Comparison of ENCODE assay signal across 25 cellular contexts in genomic region chr2:10500601-10501361, GRCh38. TPM values are rescaled to one million over a fixed set of nuclear protein-coding genes. Genes with fewer than 3 reads are reported as not detected.
DNase-seq lines count a peak whose midpoint lies in the region; ATAC-seq and TF ChIP-seq lines count a peak whose summit lies in the region.
"Had no signal": no experiment of that assay in that cellular context is flagged by ENCODE, and none has a peak within 500 bp of the region (broad histone marks: within the 10 kb centered on the region; RNA-seq: fewer than 3 reads in every experiment).

No MANE protein-coding gene starts in this region.

- no peak overlapping the region for H3K4me3 Mint-ChIP-seq in activated T-helper 1 cell treated with anti-CD3 and anti-CD28 coated beads, Interleukin-12 subunit alpha, Interleukin-12 subunit beta, Interleukin-2, Interleukin-4 antibody, amounts not matched to agents 30 ng/mL and 10 ng/mL and 1 ng/mL, durations not matched to agents 14 hours and 24 hours and 36 hours
- H3K4me3 Mint-ChIP-seq: activated naive CD8-positive, alpha-beta T cell treated with anti-CD3 and anti-CD28 coated beads, Interleukin-2, amount 50 U/mL, for 24 hours; activated T-cell treated with anti-CD3 and anti-CD28 coated beads, Interleukin-2, amount 50 U/mL, for 4 hours; CD8-positive, alpha-beta memory T cell; naive B cell had no signal

- H3K36me3 Mint-ChIP-seq in activated T-helper 1 cell treated with anti-CD3 and anti-CD28 coated beads, Interleukin-12 subunit alpha, Interleukin-12 subunit beta, Interleukin-2, Interleukin-4 antibody, amounts not matched to agents 30 ng/mL and 10 ng/mL and 1 ng/mL, durations not matched to agents 14 hours and 24 hours and 36 hours (ENCODE audit: low read depth): no peaks in the 10 kb centered on the region
- H3K36me3 Mint-ChIP-seq: CD8-positive, alpha-beta memory T cell had no signal

- H4K20me1 ChIP-seq in GM23248 (ENCODE audit: insufficient read depth): no peaks in the 10 kb centered on the region

- no peak overlapping the region for H3K27ac Mint-ChIP-seq in activated T-helper 1 cell treated with anti-CD3 and anti-CD28 coated beads, Interleukin-12 subunit alpha, Interleukin-12 subunit beta, Interleukin-2, Interleukin-4 antibody, amounts not matched to agents 30 ng/mL and 10 ng/mL and 1 ng/mL, durations not matched to agents 14 hours and 24 hours and 36 hours
- H3K27ac Mint-ChIP-seq: activated naive CD8-positive, alpha-beta T cell treated with anti-CD3 and anti-CD28 coated beads, Interleukin-2, amount 50 U/mL, for 24 hours; naive B cell had no signal

- H3K27me3 ChIP-seq in GM23248 (replicated peaks; ENCODE audit: insufficient read depth) (peaks cover 19% of the 10 kb centered on the region), RWPE2 (ENCODE audit: insufficient read depth, poor library complexity, severe bottlenecking) (no peaks in the 10 kb centered on the region)
- H3K27me3 ChIP-seq: uterus had no signal

- WGBS in GM23248 (ENCODE audit: low coverage in 1 of 2, low lambda C conversion rate in 2 of 2, missing lambda C conversion rate in 2 of 2), 2 experiments: 67 to 70% methylated on average over 20 to 22 of the region's 22 CpGs

- H3K36me3 ChIP-seq in GM23248 (ENCODE audit: low read depth) (no peaks in the 10 kb centered on the region), RWPE2 (ENCODE audit: low read depth) (no peaks in the 10 kb centered on the region)
- H3K36me3 ChIP-seq: cardiac muscle cell, esophagus squamous epithelium, uterus had no signal

- no peaks in the 10 kb centered on the region for H3K9me3 ChIP-seq in GM23248 (ENCODE audit: low read depth)
- H3K9me3 ChIP-seq in RWPE2 (ENCODE audit: severe bottlenecking): no peaks in the 10 kb centered on the region
- H3K9me3 ChIP-seq: esophagus squamous epithelium, uterus had no signal

- no peaks in the 10 kb centered on the region for H3K79me2 ChIP-seq in GM23248 (ENCODE audit: insufficient read depth)
- H3K79me2 ChIP-seq: parathyroid adenoma had no signal

- DNase-seq in A172 (ENCODE audit: low spot score) (peak; percentile 65), GM23248 (peak; percentile 68), RWPE2 (ENCODE audit: low spot score) (no peak), NCI-H345 treated with DMSO at 0.1 percent for 48 hours (lab: John Stamatoyannopoulos, UW; ENCODE audit: unreplicated experiment) (no peak), caudate nucleus (lab: John Stamatoyannopoulos, UW) (no peak), NCI-H748 (lab: John Stamatoyannopoulos, UW; ENCODE audit: unreplicated experiment) (no peak)
- DNase-seq in activated T-helper 1 cell treated with anti-CD3 and anti-CD28 coated beads, Interleukin-12 subunit alpha, Interleukin-12 subunit beta, Interleukin-2, Interleukin-4 antibody, amounts not matched to agents 30 ng/mL and 10 ng/mL and 1 ng/mL, durations not matched to agents 14 hours and 24 hours and 36 hours (ENCODE audit: low spot score): no peak
- DNase-seq: activated naive CD8-positive, alpha-beta T cell treated with anti-CD3 and anti-CD28 coated beads, Interleukin-2, amount 50 U/mL, for 24 hours; activated T-cell treated with anti-CD3 and anti-CD28 coated beads, Interleukin-2, amount 50 U/mL, for 4 hours; CD8-positive, alpha-beta memory T cell; effector CD4-positive, alpha-beta T cell; esophagus squamous epithelium; glutamatergic neuron; naive B cell; NCI-H1092 treated with DMSO at 0.1 percent for 48 hours; NCI-H2107; NCI-H526 treated with DMSO at 0.1 percent for 48 hours; stimulated activated CD4-positive, alpha-beta T cell treated with anti-CD3 and anti-CD28 coated beads, Interleukin-4, amount 100 ng/mL, for 1 hour; uterus had no signal

- H3F3A ChIP-seq in GM23248 (ENCODE audit: insufficient read depth): no peaks in the 10 kb centered on the region

- peaks cover 10% of the 10 kb centered on the region for H3K27me3 Mint-ChIP-seq in activated T-helper 1 cell treated with anti-CD3 and anti-CD28 coated beads, Interleukin-12 subunit alpha, Interleukin-12 subunit beta, Interleukin-2, Interleukin-4 antibody, amounts not matched to agents 30 ng/mL and 10 ng/mL and 1 ng/mL, durations not matched to agents 14 hours and 24 hours and 36 hours (ENCODE audit: insufficient read depth)

- H3K4me1 Mint-ChIP-seq in activated T-helper 1 cell treated with anti-CD3 and anti-CD28 coated beads, Interleukin-12 subunit alpha, Interleukin-12 subunit beta, Interleukin-2, Interleukin-4 antibody, amounts not matched to agents 30 ng/mL and 10 ng/mL and 1 ng/mL, durations not matched to agents 14 hours and 24 hours and 36 hours (ENCODE audit: low read depth): no peaks in the 10 kb centered on the region

- H3K4me2 ChIP-seq in GM23248 (ENCODE audit: unreplicated experiment): no peak overlapping the region
- H3K4me2 ChIP-seq: KMS-11 had no signal

- no peak overlapping the region for H3K9ac ChIP-seq in GM23248
- H3K9ac ChIP-seq: KMS-11, parathyroid adenoma had no signal

- H3K27ac ChIP-seq in GM23248 (no peak overlapping the region), RWPE2 (ENCODE audit: poor library complexity, severe bottlenecking) (no peak overlapping the region), caudate nucleus (ENCODE audit: low read depth, low read length) (no peak overlapping the region)
- H3K27ac ChIP-seq: cardiac muscle cell, esophagus squamous epithelium, KMS-11, parathyroid adenoma, uterus had no signal

- in situ Hi-C loops in GM23248 (cut with MboI): no loop called here

- ATAC-seq in RWPE2 (ENCODE audit: low read depth) (peak; percentile 33), esophagus mucosa (peak; percentile 72)
- ATAC-seq: activated naive CD8-positive, alpha-beta T cell treated with anti-CD3 and anti-CD28 coated beads, Interleukin-2, amount 50 U/mL, for 24 hours; activated T-cell treated with anti-CD3 and anti-CD28 coated beads, Interleukin-2, amount 50 U/mL, for 4 hours; HCT116; SK-N-SH treated with all-trans-retinoic acid at 6 μM for 48 hours had no signal

- H2AFZ ChIP-seq in GM23248: no peak overlapping the region
- H2AFZ ChIP-seq: parathyroid adenoma had no signal

- H3K9me2 ChIP-seq in GM23248 (ENCODE audit: insufficient read depth): no peaks in the 10 kb centered on the region

- no peaks in the 10 kb centered on the region for H3K9me3 Mint-ChIP-seq in activated T-helper 1 cell treated with anti-CD3 and anti-CD28 coated beads, Interleukin-12 subunit alpha, Interleukin-12 subunit beta, Interleukin-2, Interleukin-4 antibody, amounts not matched to agents 30 ng/mL and 10 ng/mL and 1 ng/mL, durations not matched to agents 14 hours and 24 hours and 36 hours
- H3K9me3 Mint-ChIP-seq: activated naive CD8-positive, alpha-beta T cell treated with anti-CD3 and anti-CD28 coated beads, Interleukin-2, amount 50 U/mL, for 24 hours; activated T-cell treated with anti-CD3 and anti-CD28 coated beads, Interleukin-2, amount 50 U/mL, for 4 hours; CD8-positive, alpha-beta memory T cell; naive B cell had no signal

- peaks cover 6% of the 10 kb centered on the region for H3K4me1 ChIP-seq in GM23248 (ENCODE audit: insufficient read depth)
- H3K4me1 ChIP-seq in RWPE2 (ENCODE audit: insufficient read depth, poor library complexity, severe bottlenecking): peaks cover 10% of the 10 kb centered on the region
- H3K4me1 ChIP-seq: uterus had no signal

- H3K4me3 ChIP-seq in GM23248 (no peak overlapping the region), RWPE2 (ENCODE audit: severe bottlenecking) (no peak overlapping the region)
- H3K4me3 ChIP-seq: cardiac muscle cell, esophagus squamous epithelium, uterus had no signal

- TF ChIP-seq CTCF in RWPE2 (IDR thresholded peaks at IDR 0.05; ENCODE audit: poor library complexity, severe bottlenecking): no peak

- intact Hi-C loops in activated T-helper 1 cell treated with anti-CD3 and anti-CD28 coated beads, Interleukin-12 subunit alpha, Interleukin-12 subunit beta, Interleukin-2, Interleukin-4 antibody, amounts not matched to agents 30 ng/mL and 10 ng/mL and 1 ng/mL, durations not matched to agents 14 hours and 24 hours and 36 hours (cut with micrococcal nuclease): no loop called here

RNA-seq across cellular contexts. Expression of gene ODC1, which starts 52.7 kb away (rescaled TPM):
- total RNA-seq in A172 (2014; rRNA removed; shearing (Covaris generic)): 308 and 372 TPM in 2 replicates
- total RNA-seq in GM23248 (2014; rRNA removed; shearing (Covaris generic)): 106 and 114 TPM in 2 replicates
- 58.3 and 61.5 TPM in 2 replicates for polyA plus RNA-seq in GM23248 (2016; fragmentation: Nextera tagmentation; extraction: Ambion mirVana)
- 21.6 TPM for total RNA-seq in esophagus mucosa
- total RNA-seq in activated T-helper 1 cell treated with anti-CD3 and anti-CD28 coated beads, Interleukin-12 subunit alpha, Interleukin-12 subunit beta, Interleukin-2, Interleukin-4 antibody, amounts not matched to agents 30 ng/mL and 10 ng/mL and 1 ng/mL, durations not matched to agents 14 hours and 24 hours and 36 hours: 235 and 247 TPM in 2 replicates

Comparison
In these comparisons a context has a peak if more than half of its experiments do, and no peak if none do; other contexts are left out.
1. DNase-seq: peak in A172 (single experiment) and GM23248 (single experiment); none in RWPE2 (single experiment), activated T-helper 1 cell treated with anti-CD3 and anti-CD28 coated beads, Interleukin-12 subunit alpha, Interleukin-12 subunit beta, Interleukin-2, Interleukin-4 antibody, amounts not matched to agents 30 ng/mL and 10 ng/mL and 1 ng/mL, durations not matched to agents 14 hours and 24 hours and 36 hours (single experiment), NCI-H345 treated with DMSO at 0.1 percent for 48 hours (single experiment), caudate nucleus (0 of 61) and NCI-H748 (single experiment).